In the genomic region with DNA sequence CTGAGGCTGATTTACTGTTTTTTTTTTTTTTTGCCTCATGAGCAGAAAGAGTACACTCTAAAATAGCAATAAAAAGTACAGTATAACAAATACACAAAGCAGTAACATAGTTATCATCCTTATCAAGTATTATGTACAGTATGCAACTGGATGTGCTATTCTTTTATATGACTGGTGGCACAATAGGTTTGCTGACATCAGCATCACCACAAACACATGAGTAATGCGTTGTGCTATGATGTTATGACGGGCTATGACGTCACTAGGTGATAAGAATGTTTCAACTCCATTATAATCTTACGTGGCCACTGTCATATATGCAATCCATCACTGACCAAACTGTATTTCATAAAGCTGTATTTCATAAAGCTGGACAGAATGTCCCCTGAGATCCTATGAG, we compare ENCODE assay signal across 24 cellular contexts.
DNase-seq lines count a peak whose midpoint lies in the region; ATAC-seq, FAIRE-seq and TF ChIP-seq lines count a peak whose summit lies in the region.
"Had no signal": no experiment of that assay in that cellular context is flagged by ENCODE, and none has a peak within 500 bp of the region (broad histone marks: within the 10 kb centered on the region; RNA-seq: fewer than 3 reads in every experiment).

No MANE protein-coding gene starts in this region.

- H3K4me1 ChIP-seq in mammary epithelial cell (ENCODE audit: insufficient read depth, low read length) (peaks cover 5% of the 10 kb centered on the region), PC-3 (ENCODE audit: insufficient read depth, low read length) (no peaks in the 10 kb centered on the region)
- H3K4me1 ChIP-seq: ascending aorta had no signal

- CTCF ChIA-PET in mammary epithelial cell (lab: Charles Lee; ENCODE audit: low non-redundant PET) (no interaction called here), MCF 10A (lab: Yijun Ruan, JAX) (no interaction called here), PC-3 (lab: Charles Lee) (interaction anchor here (0.7 kb wide), 1 partner anchor 470 kb away, joined by 3 read pairs; no protein-coding TSS in a partner anchor)

- H3K4me3 ChIP-seq in mammary epithelial cell (replicated peaks in 1 of 3; ENCODE audit: insufficient read depth in 1 of 3, low read depth in 2 of 3, low read length in 3 of 3) = no peak overlapping the region
- no peak overlapping the region for H3K4me3 ChIP-seq in PC-3 (ENCODE audit: low read length)
- no peak overlapping the region for H3K4me3 ChIP-seq in epithelial cell of esophagus (ENCODE audit: low read length)
- H3K4me3 ChIP-seq: ascending aorta had no signal

- DNase-seq in mammary epithelial cell (peak; percentile 29), MCF 10A (ENCODE audit: unreplicated experiment) (no peak), PC-3 (peak; percentile 5), epithelial cell of esophagus (ENCODE audit: low read depth) (peak; percentile 48), urothelium cell line (ENCODE audit: low spot score) (no peak), RPMI8226 (no peak), COR-L47 (lab: John Stamatoyannopoulos, UW) (no peak)
- DNase-seq in stimulated activated CD4-positive, alpha-beta T cell treated with anti-CD3 and anti-CD28 coated beads, Interleukin-4, amount 100 ng/mL, for 24 hours = no peak
- DNase-seq: 8988T; activated CD4-positive, alpha-beta T cell treated with anti-CD3 and anti-CD28 coated beads for 1 hour; activated CD8-positive, alpha-beta T cell treated with anti-CD3 and anti-CD28 coated beads, Interleukin-2, amount 10 ng/mL, durations not matched to agents 7 days and 5 days; activated effector memory CD4-positive, alpha-beta T cell treated with Interleukin-2 at 50 U/mL for 16 hours; activated naive CD8-positive, alpha-beta T cell treated with anti-CD3 and anti-CD28 coated beads for 36 hours; CD4-positive, CD25-positive, alpha-beta regulatory T cell; HCEC 1CT; kidney; midbrain; natural killer cell; NCI-H1436; NCI-H774; SK-N-SH; stimulated activated naive CD4-positive, alpha-beta T cell treated with Interleukin-2 at 50 U/mL for 16 hours; T-helper 17 cell had no signal

- in situ Hi-C loops in mammary epithelial cell (cut with MboI; ENCODE audit: low sequenced_read_pairs in 2 of 2) = no loop called here

- no peaks in the 10 kb centered on the region for H3K36me3 Mint-ChIP-seq in MCF 10A (ENCODE audit: insufficient read depth, unreplicated experiment)
- H3K36me3 Mint-ChIP-seq: activated naive CD8-positive, alpha-beta T cell treated with anti-CD3 and anti-CD28 coated beads for 36 hours; CD4-positive, CD25-positive, alpha-beta regulatory T cell; natural killer cell had no signal

- FAIRE-seq in urothelium cell line (lab: Jason Lieb, UNC) = peak; percentile 96

- no peak overlapping the region for H3K27ac Mint-ChIP-seq in MCF 10A (ENCODE audit: low read depth, unreplicated experiment)
- H3K27ac Mint-ChIP-seq: activated CD8-positive, alpha-beta T cell treated with anti-CD3 and anti-CD28 coated beads, Interleukin-2, amount 10 ng/mL, durations not matched to agents 7 days and 5 days; activated naive CD8-positive, alpha-beta T cell treated with anti-CD3 and anti-CD28 coated beads for 36 hours; CD4-positive, CD25-positive, alpha-beta regulatory T cell; natural killer cell; T-helper 17 cell had no signal

- no peak overlapping the region for H2AFZ ChIP-seq in mammary epithelial cell (ENCODE audit: low read depth, low read length)
- no peak overlapping the region for H2AFZ ChIP-seq in PC-3 (ENCODE audit: low read length)

- H3K79me2 ChIP-seq in mammary epithelial cell (ENCODE audit: insufficient read depth, low read length) = no peaks in the 10 kb centered on the region
- no peaks in the 10 kb centered on the region for H3K79me2 ChIP-seq in PC-3 (ENCODE audit: low read length)

- dilution Hi-C loops in mammary epithelial cell (cut with HindIII; ENCODE audit: low sequenced_read_pairs) = no loop called here

- WGBS in mammary epithelial cell (ENCODE audit: low coverage, missing lambda C conversion rate) = 89% methylated on average over 4 of the region's 4 CpGs

- H3K9ac ChIP-seq in mammary epithelial cell (ENCODE audit: insufficient read depth, low read length) = no peak overlapping the region
- H3K9ac ChIP-seq in PC-3 (ENCODE audit: low read length) = no peak overlapping the region
- H3K9ac ChIP-seq: SK-N-SH had no signal

- no peak overlapping the region for H3K4me2 ChIP-seq in mammary epithelial cell (ENCODE audit: insufficient read depth, low read depth, low read length)
- H3K4me2 ChIP-seq in PC-3 (ENCODE audit: low read length) = no peak overlapping the region
- H3K4me2 ChIP-seq: SK-N-SH had no signal

- no peaks in the 10 kb centered on the region for H3K4me1 Mint-ChIP-seq in MCF 10A (ENCODE audit: insufficient read depth, unreplicated experiment)
- H3K4me1 Mint-ChIP-seq: activated naive CD8-positive, alpha-beta T cell treated with anti-CD3 and anti-CD28 coated beads for 36 hours; CD4-positive, CD25-positive, alpha-beta regulatory T cell; natural killer cell; T-helper 17 cell had no signal

- H3F3A ChIP-seq in PC-3 (ENCODE audit: low read length, unreplicated experiment) = no peaks in the 10 kb centered on the region

- BruUV-seq in mammary epithelial cell (replicated peaks; lab: Mats Ljungman, UMichigan) (no TSS peak), MCF 10A (replicated peaks; lab: Mats Ljungman, UMichigan) (no TSS peak), PC-3 (replicated peaks; lab: Mats Ljungman, UMichigan) (no TSS peak)

- H3K27me3 ChIP-seq in mammary epithelial cell (ENCODE audit: insufficient read depth, low read length) (no peaks in the 10 kb centered on the region), PC-3 (ENCODE audit: low read length) (no peaks in the 10 kb centered on the region)
- H3K27me3 ChIP-seq: ascending aorta had no signal

- H3K9me3 ChIP-seq in mammary epithelial cell (replicated peaks; ENCODE audit: insufficient read depth, low read length) (no peaks in the 10 kb centered on the region), PC-3 (ENCODE audit: low read length) (no peaks in the 10 kb centered on the region)
- H3K9me3 ChIP-seq: ascending aorta, SK-N-SH had no signal

- H4K20me1 ChIP-seq in mammary epithelial cell (ENCODE audit: insufficient read depth, low read length) (no peaks in the 10 kb centered on the region), PC-3 (ENCODE audit: low read length) (no peaks in the 10 kb centered on the region)

- TF ChIP-seq CTCF in mammary epithelial cell (conservative IDR thresholded peaks at IDR 0.05 in 1 of 2, IDR thresholded peaks at IDR 0.05 in 1 of 2; ENCODE audit: extremely low read depth in 1 of 2, insufficient read depth in 1 of 2, low read depth in 1 of 2, low read length in 2 of 2) (no peak), MCF 10A (IDR thresholded peaks at IDR 0.05; ENCODE audit: unreplicated experiment) (no peak), PC-3 (conservative IDR thresholded peaks at IDR 0.05; ENCODE audit: low read depth, low read length) (no peak), epithelial cell of esophagus (IDR thresholded peaks at IDR 0.05; ENCODE audit: insufficient read depth, low read depth, low read length, missing control alignments) (no peak)

- H3K36me3 ChIP-seq in mammary epithelial cell (ENCODE audit: insufficient read depth, low read length) (no peaks in the 10 kb centered on the region), PC-3 (ENCODE audit: low read depth, low read length) (no peaks in the 10 kb centered on the region)
- H3K36me3 ChIP-seq: ascending aorta had no signal

- intact Hi-C loops in mammary epithelial cell (cut with micrococcal nuclease) (no loop called here), MCF 10A (cut with micrococcal nuclease) (no loop called here), PC-3 (cut with micrococcal nuclease) (no loop called here)

- H3K27me3 Mint-ChIP-seq in MCF 10A (ENCODE audit: insufficient read depth, unreplicated experiment) = no peaks in the 10 kb centered on the region
- H3K27me3 Mint-ChIP-seq: activated naive CD8-positive, alpha-beta T cell treated with anti-CD3 and anti-CD28 coated beads for 36 hours; CD4-positive, CD25-positive, alpha-beta regulatory T cell had no signal

- ATAC-seq in PC-3 = no peak
- ATAC-seq: activated CD8-positive, alpha-beta T cell treated with anti-CD3 and anti-CD28 coated beads, Interleukin-2, amount 10 ng/mL, durations not matched to agents 7 days and 5 days; natural killer cell; T-helper 17 cell had no signal

- H3K4me3 Mint-ChIP-seq in MCF 10A (ENCODE audit: unreplicated experiment) = no peak overlapping the region
- H3K4me3 Mint-ChIP-seq: activated CD8-positive, alpha-beta T cell treated with anti-CD3 and anti-CD28 coated beads, Interleukin-2, amount 10 ng/mL, durations not matched to agents 7 days and 5 days; activated naive CD8-positive, alpha-beta T cell treated with anti-CD3 and anti-CD28 coated beads for 36 hours; CD4-positive, CD25-positive, alpha-beta regulatory T cell; natural killer cell; T-helper 17 cell had no signal

- no peaks in the 10 kb centered on the region for H3K9me3 Mint-ChIP-seq in MCF 10A (ENCODE audit: unreplicated experiment)
- H3K9me3 Mint-ChIP-seq: activated naive CD8-positive, alpha-beta T cell treated with anti-CD3 and anti-CD28 coated beads for 36 hours; natural killer cell had no signal

- POLR2A ChIA-PET in MCF 10A (lab: Yijun Ruan, JAX) (no interaction called here), PC-3 (lab: Charles Lee; ENCODE audit: unreplicated experiment) (no interaction called here)

- no peaks in the 10 kb centered on the region for H3K9me2 ChIP-seq in PC-3 (replicated peaks; ENCODE audit: low read length)
- H3K9me2 ChIP-seq: SK-N-SH had no signal

- H3K27ac ChIP-seq in mammary epithelial cell (ENCODE audit: insufficient read depth, low read depth, low read length) = no peak overlapping the region
- no peak overlapping the region for H3K27ac ChIP-seq in PC-3 (ENCODE audit: low read length)
- H3K27ac ChIP-seq: ascending aorta had no signal

Comparison
In these comparisons a context has a peak if more than half of its experiments do, and no peak if none do; other contexts are left out.
1. DNase-seq: peak in mammary epithelial cell (single experiment), PC-3 (single experiment) and epithelial cell of esophagus (single experiment); none in MCF 10A (single experiment), urothelium cell line (single experiment), RPMI8226 (single experiment), stimulated activated CD4-positive, alpha-beta T cell treated with anti-CD3 and anti-CD28 coated beads, Interleukin-4, amount 100 ng/mL, for 24 hours (single experiment) and COR-L47 (single experiment).